1 cellular context compared by ENCODE assay signal in the genomic region with DNA sequence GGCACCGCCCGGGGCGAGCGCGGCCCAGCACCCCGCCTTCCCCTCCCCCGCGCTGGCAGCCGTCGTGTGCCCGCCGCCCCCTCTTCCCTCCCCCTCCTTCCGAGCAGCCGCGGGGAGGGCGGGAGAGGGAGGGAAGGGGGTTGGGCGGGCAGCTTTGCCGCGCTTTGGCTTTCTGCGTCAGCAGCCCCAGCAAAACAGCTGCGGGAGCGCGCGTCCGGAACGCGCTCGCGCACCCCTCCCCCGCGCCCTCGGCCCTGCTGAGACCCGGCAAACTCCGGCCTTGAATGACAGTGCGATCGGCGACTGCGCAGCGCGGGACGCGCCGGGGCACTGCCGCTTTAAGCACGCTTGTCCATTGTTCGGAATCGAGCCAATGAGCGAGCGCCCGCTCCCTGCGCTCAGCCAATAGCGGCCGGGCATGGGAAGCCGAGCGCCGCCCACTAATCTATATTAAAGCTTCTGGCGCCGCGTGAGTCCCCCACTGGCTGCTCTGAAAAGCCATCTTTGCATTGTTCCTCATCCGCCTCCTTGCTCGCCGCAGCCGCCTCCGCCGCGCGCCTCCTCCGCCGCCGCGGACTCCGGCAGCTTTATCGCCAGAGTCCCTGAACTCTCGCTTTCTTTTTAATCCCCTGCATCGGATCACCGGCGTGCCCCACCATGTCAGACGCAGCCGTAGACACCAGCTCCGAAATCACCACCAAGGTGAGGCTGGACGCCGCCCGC.
TF ChIP-seq lines count a peak whose summit lies in the region.

PTMA (plus strand) TSS at position 476 of the 723 bp plus-strand sequence; CDS start at position 658, 182 bp downstream.

TF ChIP-seq in K562, 482 proteins besides CTCF, POLR2A, EP300 and RAD21 (continued from another document and continues in another):
- TF ChIP-seq, protein P1, sequence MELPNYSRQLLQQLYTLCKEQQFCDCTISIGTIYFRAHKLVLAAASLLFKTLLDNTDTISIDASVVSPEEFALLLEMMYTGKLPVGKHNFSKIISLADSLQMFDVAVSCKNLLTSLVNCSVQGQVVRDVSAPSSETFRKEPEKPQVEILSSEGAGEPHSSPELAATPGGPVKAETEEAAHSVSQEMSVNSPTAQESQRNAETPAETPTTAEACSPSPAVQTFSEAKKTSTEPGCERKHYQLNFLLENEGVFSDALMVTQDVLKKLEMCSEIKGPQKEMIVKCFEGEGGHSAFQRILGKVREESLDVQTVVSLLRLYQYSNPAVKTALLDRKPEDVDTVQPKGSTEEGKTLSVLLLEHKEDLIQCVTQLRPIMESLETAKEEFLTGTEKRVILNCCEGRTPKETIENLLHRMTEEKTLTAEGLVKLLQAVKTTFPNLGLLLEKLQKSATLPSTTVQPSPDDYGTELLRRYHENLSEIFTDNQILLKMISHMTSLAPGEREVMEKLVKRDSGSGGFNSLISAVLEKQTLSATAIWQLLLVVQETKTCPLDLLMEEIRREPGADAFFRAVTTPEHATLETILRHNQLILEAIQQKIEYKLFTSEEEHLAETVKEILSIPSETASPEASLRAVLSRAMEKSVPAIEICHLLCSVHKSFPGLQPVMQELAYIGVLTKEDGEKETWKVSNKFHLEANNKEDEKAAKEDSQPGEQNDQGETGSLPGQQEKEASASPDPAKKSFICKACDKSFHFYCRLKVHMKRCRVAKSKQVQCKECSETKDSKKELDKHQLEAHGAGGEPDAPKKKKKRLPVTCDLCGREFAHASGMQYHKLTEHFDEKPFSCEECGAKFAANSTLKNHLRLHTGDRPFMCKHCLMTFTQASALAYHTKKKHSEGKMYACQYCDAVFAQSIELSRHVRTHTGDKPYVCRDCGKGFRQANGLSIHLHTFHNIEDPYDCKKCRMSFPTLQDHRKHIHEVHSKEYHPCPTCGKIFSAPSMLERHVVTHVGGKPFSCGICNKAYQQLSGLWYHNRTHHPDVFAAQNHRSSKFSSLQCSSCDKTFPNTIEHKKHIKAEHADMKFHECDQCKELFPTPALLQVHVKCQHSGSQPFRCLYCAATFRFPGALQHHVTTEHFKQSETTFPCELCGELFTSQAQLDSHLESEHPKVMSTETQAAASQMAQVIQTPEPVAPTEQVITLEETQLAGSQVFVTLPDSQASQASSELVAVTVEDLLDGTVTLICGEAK (IDR thresholded peaks at IDR 0.05), result no peak
- TF ChIP-seq, protein P1 (CRISPR knock-in tag; IDR thresholded peaks at IDR 0.05), result no peak
- TF ChIP-seq CHD4 (IDR thresholded peaks at IDR 0.05; ENCODE audit: insufficient read depth, insufficient replicate concordance, low read depth, low read length, poor library complexity, severe bottlenecking) (no peak), NCOA6 (IDR thresholded peaks at IDR 0.05) (no peak), NONO (IDR thresholded peaks at IDR 0.05; ENCODE audit: low read depth in 2 of 2, low read length in 1 of 2) (no peak; a peak in 1 of 4 replicates), SP2 (IDR thresholded peaks at IDR 0.05; ENCODE audit: extremely low read depth, low read depth, low read length, poor library complexity, severe bottlenecking) (peak; percentile 43), GTF2E2 (tag; IDR thresholded peaks at IDR 0.05) (peak; percentile 96), FOS (IDR thresholded peaks at IDR 0.05; ENCODE audit: extremely low read depth, insufficient read length) (peak; percentile 86), ASH1L (IDR thresholded peaks at IDR 0.05; ENCODE audit: borderline replicate concordance, low read depth, partially characterized antibody) (peak; percentile 71), TEAD2 (tag; IDR thresholded peaks at IDR 0.05) (no peak), ILK (tag; IDR thresholded peaks at IDR 0.05; ENCODE audit: borderline replicate concordance, low read depth) (no peak), CHCHD3 (CRISPR knock-in tag; IDR thresholded peaks at IDR 0.05) (no peak), IFI16 (CRISPR knock-in tag; IDR thresholded peaks at IDR 0.05) (no peak), ZNF407 (IDR thresholded peaks at IDR 0.05; ENCODE audit: low read depth) (no peak), ZNF121 (CRISPR knock-in tag; conservative IDR thresholded peaks at IDR 0.05) (no peak), MTA2 (IDR thresholded peaks at IDR 0.05; ENCODE audit: low read depth) (no peak), PML (IDR thresholded peaks at IDR 0.05; ENCODE audit: low read length) (peak; percentile 84), ZFP30 (CRISPR knock-in tag; IDR thresholded peaks at IDR 0.05; ENCODE audit: borderline replicate concordance) (no peak), RB1 (IDR thresholded peaks at IDR 0.05; ENCODE audit: low read depth) (peak; percentile 91; the same call in 1 of the 2 replicates), SMAD3 (CRISPR knock-in tag; conservative IDR thresholded peaks at IDR 0.05) (no peak), ZFP91 (CRISPR knock-in tag; IDR thresholded peaks at IDR 0.05) (peak; percentile 94), LEF1 (IDR thresholded peaks at IDR 0.05) (no peak), ZFX (CRISPR knock-in tag; IDR thresholded peaks at IDR 0.05) (no peak), RBM39 (optimal IDR thresholded peaks at IDR 0.05; ENCODE audit: low read depth, low read length) (no peak), TCF7L2 (IDR thresholded peaks at IDR 0.05; ENCODE audit: low read depth, low read length) (no peak), NFYB (IDR thresholded peaks at IDR 0.05; ENCODE audit: extremely low read depth, insufficient read length) (peak; percentile 82), SNIP1 (IDR thresholded peaks at IDR 0.05; ENCODE audit: low read depth) (peak; percentile 39; the same call in 1 of the 2 replicates), SIN3B (IDR thresholded peaks at IDR 0.05; ENCODE audit: low read depth) (no peak), EGR1 (conservative IDR thresholded peaks at IDR 0.05) (peak; percentile 65), PHTF2 (CRISPR knock-in tag; IDR thresholded peaks at IDR 0.05) (no peak), TFAP4 (CRISPR knock-in tag; IDR thresholded peaks at IDR 0.05; ENCODE audit: borderline replicate concordance) (peak; percentile 97)
- TF ChIP-seq, protein P2, sequence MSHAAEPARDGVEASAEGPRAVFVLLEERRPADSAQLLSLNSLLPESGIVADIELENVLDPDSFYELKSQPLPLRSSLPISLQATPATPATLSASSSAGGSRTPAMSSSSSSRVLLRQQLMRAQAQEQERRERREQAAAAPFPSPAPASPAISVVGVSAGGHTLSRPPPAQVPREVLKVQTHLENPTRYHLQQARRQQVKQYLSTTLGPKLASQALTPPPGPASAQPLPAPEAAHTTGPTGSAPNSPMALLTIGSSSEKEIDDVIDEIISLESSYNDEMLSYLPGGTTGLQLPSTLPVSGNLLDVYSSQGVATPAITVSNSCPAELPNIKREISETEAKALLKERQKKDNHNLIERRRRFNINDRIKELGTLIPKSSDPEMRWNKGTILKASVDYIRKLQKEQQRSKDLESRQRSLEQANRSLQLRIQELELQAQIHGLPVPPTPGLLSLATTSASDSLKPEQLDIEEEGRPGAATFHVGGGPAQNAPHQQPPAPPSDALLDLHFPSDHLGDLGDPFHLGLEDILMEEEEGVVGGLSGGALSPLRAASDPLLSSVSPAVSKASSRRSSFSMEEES (CRISPR knock-in tag; IDR thresholded peaks at IDR 0.05), result no peak
- TF ChIP-seq, protein P3, sequence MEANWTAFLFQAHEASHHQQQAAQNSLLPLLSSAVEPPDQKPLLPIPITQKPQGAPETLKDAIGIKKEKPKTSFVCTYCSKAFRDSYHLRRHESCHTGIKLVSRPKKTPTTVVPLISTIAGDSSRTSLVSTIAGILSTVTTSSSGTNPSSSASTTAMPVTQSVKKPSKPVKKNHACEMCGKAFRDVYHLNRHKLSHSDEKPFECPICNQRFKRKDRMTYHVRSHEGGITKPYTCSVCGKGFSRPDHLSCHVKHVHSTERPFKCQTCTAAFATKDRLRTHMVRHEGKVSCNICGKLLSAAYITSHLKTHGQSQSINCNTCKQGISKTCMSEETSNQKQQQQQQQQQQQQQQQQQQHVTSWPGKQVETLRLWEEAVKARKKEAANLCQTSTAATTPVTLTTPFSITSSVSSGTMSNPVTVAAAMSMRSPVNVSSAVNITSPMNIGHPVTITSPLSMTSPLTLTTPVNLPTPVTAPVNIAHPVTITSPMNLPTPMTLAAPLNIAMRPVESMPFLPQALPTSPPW (CRISPR knock-in tag; IDR thresholded peaks at IDR 0.05), result peak; percentile 99
